Comparison of ENCODE assay signal across 8 cellular contexts in the genomic region with DNA sequence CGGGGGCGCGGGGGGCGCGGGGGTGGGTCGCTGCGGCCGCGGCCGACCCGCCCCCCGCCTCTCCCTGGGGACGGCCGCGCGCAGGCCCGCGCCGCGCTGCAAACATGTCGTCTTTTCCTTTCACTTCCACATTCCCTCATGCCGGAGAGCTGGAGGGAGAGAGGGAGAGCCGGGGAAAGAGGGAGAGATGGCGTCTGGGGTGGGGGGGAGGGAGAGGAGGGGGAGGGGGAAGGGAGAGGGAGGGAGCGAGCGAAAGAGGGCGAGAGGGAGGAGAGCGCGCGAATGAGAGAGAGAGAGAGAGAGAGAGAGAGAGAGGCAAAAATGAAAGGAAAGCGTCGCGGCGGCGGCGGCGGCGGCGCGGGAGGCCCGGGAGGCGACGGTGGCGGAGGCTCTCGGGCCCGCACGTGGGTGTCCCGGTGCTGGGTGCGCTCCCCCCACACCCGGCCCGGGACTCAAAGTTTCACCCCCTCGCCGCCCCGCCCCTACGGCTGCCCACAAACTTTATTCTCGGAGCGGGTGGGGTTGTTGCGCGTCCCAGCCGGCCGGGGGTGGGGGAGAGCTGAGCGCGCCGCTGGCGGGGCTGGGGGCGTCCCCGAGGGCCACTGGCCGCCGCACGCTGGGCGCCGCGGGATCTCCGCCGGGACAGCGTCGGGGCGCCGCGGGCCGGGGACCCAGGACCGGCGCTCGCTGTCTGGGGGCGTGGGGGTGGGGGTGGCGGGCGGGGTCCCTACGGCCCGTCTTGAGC. TPM values are rescaled to one million over a fixed set of nuclear protein-coding genes. Genes with fewer than 3 reads are reported as not detected.
DNase-seq lines count a peak whose midpoint lies in the region; ATAC-seq and TF ChIP-seq lines count a peak whose summit lies in the region.

No MANE protein-coding gene starts in this region.

- POLR2A ChIA-PET in CD4-positive, alpha-beta T cell (lab: Charles Lee) = interaction anchor here (0.9 to 3.9 kb wide), 13 partner anchors 12 to 715 kb away, joined by 3 to 16 read pairs (median 4); a partner anchor contains a TSS

- H3K27me3 ChIP-seq in CD4-positive, alpha-beta T cell (ENCODE audit: control insufficient read depth, insufficient read depth, low read length) = no peaks in the 10 kb centered on the region
- no peaks in the 10 kb centered on the region for H3K27me3 ChIP-seq in lower lobe of right lung (ENCODE audit: low read depth)

- H3K4me3 ChIP-seq in lower lobe of right lung = peak overlapping the region; percentile 80

- no peaks in the 10 kb centered on the region for H3K36me3 ChIP-seq in lower lobe of right lung

- CTCF ChIA-PET in CD4-positive, alpha-beta T cell (lab: Charles Lee) = no interaction called here

- H3K27ac Mint-ChIP-seq in CD4-positive, alpha-beta T cell = peak overlapping the region; percentile 97

- peak; percentile 29 to 61 (median 47) for DNase-seq in CD4-positive, alpha-beta T cell
- DNase-seq in NCI-H1105 treated with DMSO at 0.1 percent for 48 hours (lab: John Stamatoyannopoulos, UW) (peak; percentile 13), ecto neural progenitor cell (ENCODE audit: low spot score) (peak; percentile 71), lower lobe of right lung (peak; percentile 79), NCI-H446 treated with DMSO at 0.1 percent for 48 hours (lab: John Stamatoyannopoulos, UW) (no peak)
- DNase-seq in activated CD4-positive, alpha-beta T cell treated with anti-CD3 and anti-CD28 coated beads, Interleukin-2, amount 50 U/mL, for 48 hours = peak; percentile 70 to 75
- DNase-seq in stimulated activated CD8-positive, alpha-beta memory T cell treated with anti-CD3 and anti-CD28 coated beads, Interleukin-15, amount 100 ng/mL, for 1 hour (ENCODE audit: low read depth) = peak; percentile 15

- peaks cover 12% of the 10 kb centered on the region for H3K36me3 Mint-ChIP-seq in CD4-positive, alpha-beta T cell (ENCODE audit: low read depth)

- no peaks in the 10 kb centered on the region for H3K9me3 Mint-ChIP-seq in CD4-positive, alpha-beta T cell

- peaks cover 51% of the 10 kb centered on the region for H3K4me1 Mint-ChIP-seq in CD4-positive, alpha-beta T cell (ENCODE audit: low read depth)

- no peak for TF ChIP-seq CTCF in CD4-positive, alpha-beta T cell (IDR thresholded peaks at IDR 0.05)
- no peak for TF ChIP-seq CTCF in lower lobe of right lung (IDR thresholded peaks at IDR 0.05)

- peak; percentile 64 for ATAC-seq in CD4-positive, alpha-beta T cell (ENCODE audit: poor library complexity)
- ATAC-seq in GM21390 (IDR thresholded peaks at IDR 0.05; ENCODE audit: unreplicated experiment) (peak; percentile 28), lower lobe of right lung (peak; percentile 43 to 52)

- H3K27ac ChIP-seq in CD4-positive, alpha-beta T cell (ENCODE audit: low read depth, low read length) = no peak overlapping the region
- H3K27ac ChIP-seq in lower lobe of right lung = peak overlapping the region; percentile 93

- intact Hi-C loops in CD4-positive, alpha-beta T cell (cut with DNase I, micrococcal nuclease) = loop anchor here (2.0 to 5.0 kb wide), 3 partner anchors 13 to 110 kb away; a partner anchor contains a TSS
- intact Hi-C loops in lower lobe of right lung (cut with DNase I) = no loop called here

- H3K27me3 Mint-ChIP-seq in CD4-positive, alpha-beta T cell = peaks cover 5% of the 10 kb centered on the region

- H3K4me3 Mint-ChIP-seq in CD4-positive, alpha-beta T cell = peak overlapping the region; percentile 88

- H3K4me1 ChIP-seq in lower lobe of right lung = peaks cover 75% of the 10 kb centered on the region

- no peaks in the 10 kb centered on the region for H3K9me3 ChIP-seq in CD4-positive, alpha-beta T cell (ENCODE audit: control insufficient read depth, low read length)
- no peaks in the 10 kb centered on the region for H3K9me3 ChIP-seq in lower lobe of right lung

RNA-seq across cellular contexts. Expression of a gene that starts 0.7 kb away (rescaled TPM):
- 1 to 10 TPM; 6.5 to 7.7 TPM for total RNA-seq in CD4-positive, alpha-beta T cell
- 50.7 TPM for total RNA-seq in lower lobe of right lung
